12 cellular contexts compared by ENCODE assay signal in the genomic region with DNA sequence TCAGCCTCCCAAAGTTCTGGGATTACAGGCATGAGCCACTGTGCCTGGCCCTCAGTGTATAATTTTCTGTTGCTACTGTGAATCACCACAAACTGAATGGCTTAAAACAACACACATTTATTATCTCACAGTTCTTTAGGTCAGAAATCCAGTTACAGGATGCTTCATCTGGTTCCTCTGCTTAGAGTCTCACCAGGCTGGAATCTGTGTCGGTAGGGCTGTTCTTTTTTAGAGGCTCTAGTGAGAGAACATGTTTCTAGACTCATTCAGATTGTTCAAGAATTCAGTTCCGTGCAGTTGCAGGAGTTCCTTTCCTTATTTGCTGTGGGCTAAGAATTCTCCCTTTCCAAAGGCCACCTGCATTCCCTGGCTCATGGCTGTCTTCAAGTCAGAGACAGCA.
"Had no signal": no experiment of that assay in that cellular context is flagged by ENCODE, and none has a peak within 500 bp of the region (broad histone marks: within the 10 kb centered on the region; RNA-seq: fewer than 3 reads in every experiment).

No MANE protein-coding gene starts in this region.

- H3K27me3 ChIP-seq: adrenal gland, gastrocnemius medialis, heart right ventricle, ovary, tibial artery had no signal

- ATAC-seq: activated CD4-positive, alpha-beta T cell treated with anti-CD3 and anti-CD28 coated beads for 36 hours; activated CD8-positive, alpha-beta T cell treated with anti-CD3 and anti-CD28 coated beads, Interleukin-2, amount 10 ng/mL, durations not matched to agents 7 days and 5 days; activated T-helper 17 cell treated with anti-CD3 and anti-CD28 coated beads, Interleukin-2, amount 50 U/mL, for 72 hours; gastrocnemius medialis; heart right ventricle; T-cell had no signal

- H3K9me3 ChIP-seq: adrenal gland, gastrocnemius medialis, heart right ventricle, ovary, tibial artery had no signal

- H3K4me1 ChIP-seq: gastrocnemius medialis, heart right ventricle, tibial artery had no signal

- DNase-seq: activated CD4-positive, alpha-beta T cell treated with anti-CD3 and anti-CD28 coated beads for 36 hours; activated CD8-positive, alpha-beta T cell treated with anti-CD3 and anti-CD28 coated beads, Interleukin-2, amount 10 ng/mL, durations not matched to agents 7 days and 5 days; activated naive CD4-positive, alpha-beta T cell treated with anti-CD3 and anti-CD28 coated beads for 36 hours; adrenal gland; gastrocnemius medialis; heart right ventricle; ovary; T-cell; tibial artery; WERI-Rb-1 had no signal

- H3K9me3 Mint-ChIP-seq: activated naive CD4-positive, alpha-beta T cell treated with anti-CD3 and anti-CD28 coated beads for 36 hours; activated T-helper 17 cell treated with anti-CD3 and anti-CD28 coated beads, Interleukin-2, amount 50 U/mL, for 72 hours; T-cell had no signal

- H3K4me3 ChIP-seq: adrenal gland, gastrocnemius medialis, heart right ventricle, ovary, smooth muscle cell, tibial artery had no signal

- H3K36me3 ChIP-seq: ovary had no signal

- H3K4me3 Mint-ChIP-seq: activated CD4-positive, alpha-beta T cell treated with anti-CD3 and anti-CD28 coated beads for 36 hours; activated CD8-positive, alpha-beta T cell treated with anti-CD3 and anti-CD28 coated beads, Interleukin-2, amount 10 ng/mL, durations not matched to agents 7 days and 5 days; activated naive CD4-positive, alpha-beta T cell treated with anti-CD3 and anti-CD28 coated beads for 36 hours; activated T-helper 17 cell treated with anti-CD3 and anti-CD28 coated beads, Interleukin-2, amount 50 U/mL, for 72 hours; T-cell had no signal

- H3K27me3 Mint-ChIP-seq: activated CD4-positive, alpha-beta T cell treated with anti-CD3 and anti-CD28 coated beads for 36 hours; activated T-helper 17 cell treated with anti-CD3 and anti-CD28 coated beads, Interleukin-2, amount 50 U/mL, for 72 hours; T-cell had no signal

- H3K27ac Mint-ChIP-seq: activated CD4-positive, alpha-beta T cell treated with anti-CD3 and anti-CD28 coated beads for 36 hours; activated CD8-positive, alpha-beta T cell treated with anti-CD3 and anti-CD28 coated beads, Interleukin-2, amount 10 ng/mL, durations not matched to agents 7 days and 5 days; activated naive CD4-positive, alpha-beta T cell treated with anti-CD3 and anti-CD28 coated beads for 36 hours; activated T-helper 17 cell treated with anti-CD3 and anti-CD28 coated beads, Interleukin-2, amount 50 U/mL, for 72 hours; T-cell had no signal

- H3K27ac ChIP-seq: adrenal gland, gastrocnemius medialis, heart right ventricle, ovary, tibial artery, WERI-Rb-1 had no signal

- H3K4me1 Mint-ChIP-seq: activated T-helper 17 cell treated with anti-CD3 and anti-CD28 coated beads, Interleukin-2, amount 50 U/mL, for 72 hours had no signal
